Comparison of ENCODE assay signal across 8 cellular contexts in the genomic region with DNA sequence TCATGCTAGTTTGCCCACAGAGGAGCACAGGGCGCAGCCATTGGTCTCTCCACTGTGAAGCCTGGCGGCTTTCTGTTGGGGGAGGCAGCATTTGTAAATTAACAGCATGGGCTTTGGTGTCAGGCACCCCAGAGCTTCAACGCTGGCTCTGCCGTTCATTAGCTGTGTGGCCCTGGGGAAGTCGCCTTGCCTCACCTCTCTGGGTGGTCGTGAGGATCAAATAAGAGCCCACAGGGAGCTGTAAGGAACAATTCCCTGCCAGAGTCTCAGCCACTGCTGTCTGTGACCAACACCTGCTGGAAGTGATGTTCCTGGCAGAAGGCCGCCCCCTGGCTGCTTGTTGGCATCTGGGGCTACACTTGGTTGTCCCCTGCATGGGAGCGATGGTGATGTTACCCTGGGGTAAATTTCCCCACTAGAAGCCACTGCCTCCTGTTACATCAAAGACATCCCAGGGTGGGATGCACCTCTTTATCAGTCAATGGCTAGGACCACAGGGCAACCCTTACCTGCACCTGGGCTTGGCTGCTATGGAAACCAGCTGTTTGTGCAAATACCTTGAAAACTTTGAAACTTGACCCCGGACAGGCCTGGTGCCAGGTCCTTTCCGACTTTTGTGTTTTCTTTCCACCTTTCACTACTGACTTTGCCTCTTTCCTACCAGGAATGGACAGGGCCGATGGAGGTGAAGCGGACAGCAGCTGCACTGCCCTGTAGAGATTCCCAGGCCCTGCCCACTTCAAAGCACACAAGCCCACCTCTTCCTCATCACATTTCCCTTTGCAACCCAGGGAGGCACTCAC. TPM values are rescaled to one million over a fixed set of nuclear protein-coding genes. Genes with fewer than 3 reads are reported as not detected.
DNase-seq lines count a peak whose midpoint lies in the region; ATAC-seq and TF ChIP-seq lines count a peak whose summit lies in the region.

No MANE protein-coding gene starts in this region.

- no peak overlapping the region for H3K4ac ChIP-seq in mesenchymal stem cell (ENCODE audit: low read depth in 1 of 2, low read length in 2 of 2)

- WGBS in mesenchymal stem cell, result 76% methylated on average over 12 of the region's 12 CpGs

- H3K4me1 Mint-ChIP-seq in brain, result peaks cover 19% of the 10 kb centered on the region

- TF ChIP-seq CTCF in AG10803 (conservative IDR thresholded peaks at IDR 0.05; ENCODE audit: low read length) (peak; percentile 12; the same call in 1 of the 2 replicates), brain (conservative IDR thresholded peaks at IDR 0.05) (peak; percentile 24 to 55)

- H3K27ac Mint-ChIP-seq in brain, result peak overlapping the region in 3 of 5 experiments; percentile 68 to 91 (median 79)

- no peak overlapping the region for H3K14ac ChIP-seq in mesenchymal stem cell (ENCODE audit: low read length in 2 of 2)

- peaks cover 14% of the 10 kb centered on the region for H3K36me3 Mint-ChIP-seq in brain

- no peak overlapping the region for H3K23ac ChIP-seq in mesenchymal stem cell (ENCODE audit: low read length in 2 of 2)

- no peak overlapping the region for H2AK5ac ChIP-seq in mesenchymal stem cell (ENCODE audit: low read length, severe bottlenecking)

- H3K9me3 ChIP-seq in mesenchymal stem cell (ENCODE audit: control insufficient read depth, low read length), result no peaks in the 10 kb centered on the region

- H3K9me3 Mint-ChIP-seq in brain, result peaks cover 0 to 3% (median 0%) of the 10 kb centered on the region in 5 experiments

- DNase-seq in AG10803 (ENCODE audit: low read depth), result no peak
- peak; percentile 56 for DNase-seq in NCI-H82 (lab: John Stamatoyannopoulos, UW)
- DNase-seq in mesenchymal stem cell, result no peak

- ATAC-seq in GM19035 (IDR thresholded peaks at IDR 0.05; ENCODE audit: unreplicated experiment), result peak; percentile 44
- no peak for ATAC-seq in HG03469 (IDR thresholded peaks at IDR 0.05; ENCODE audit: unreplicated experiment)
- no peak for ATAC-seq in HG02870 (IDR thresholded peaks at IDR 0.05; ENCODE audit: unreplicated experiment)
- no peak for ATAC-seq in HG03175 (IDR thresholded peaks at IDR 0.05; ENCODE audit: unreplicated experiment)

- H3K4me3 Mint-ChIP-seq in brain, result no peak overlapping the region

- H3K9ac ChIP-seq in mesenchymal stem cell (ENCODE audit: low read length), result no peak overlapping the region

- no peak overlapping the region for H2BK5ac ChIP-seq in mesenchymal stem cell (ENCODE audit: low read depth, low read length, poor library complexity, severe bottlenecking)

- H3K27me3 Mint-ChIP-seq in brain, result peaks cover 2% of the 10 kb centered on the region

- H3K4me3 ChIP-seq in AG10803 (ENCODE audit: low read length), result no peak overlapping the region
- no peak overlapping the region for H3K4me3 ChIP-seq in mesenchymal stem cell (ENCODE audit: insufficient read depth in 1 of 2, low read depth in 1 of 2, low read length in 2 of 2)

- H2AFZ ChIP-seq in mesenchymal stem cell (ENCODE audit: low read depth, low read length), result no peak overlapping the region

- no peak overlapping the region for H2BK15ac ChIP-seq in mesenchymal stem cell (ENCODE audit: low read depth, poor library complexity, severe bottlenecking)

- no peak overlapping the region for H3K18ac ChIP-seq in mesenchymal stem cell (ENCODE audit: low read depth in 1 of 2, low read length in 2 of 2)

- no peak overlapping the region for H3K4me2 ChIP-seq in mesenchymal stem cell (ENCODE audit: low read length, poor library complexity, severe bottlenecking)

- H3K27ac ChIP-seq in mesenchymal stem cell (ENCODE audit: low read length, poor library complexity, severe bottlenecking), result no peak overlapping the region

- peaks cover 12% of the 10 kb centered on the region for H3K4me1 ChIP-seq in mesenchymal stem cell (ENCODE audit: control insufficient read depth, insufficient read depth, low read depth, low read length)

- peaks cover 4% of the 10 kb centered on the region for H3K79me1 ChIP-seq in mesenchymal stem cell (replicated peaks; ENCODE audit: low read length, poor library complexity, severe bottlenecking)

- H3K27me3 ChIP-seq in mesenchymal stem cell (ENCODE audit: control insufficient read depth in 1 of 2, insufficient read depth in 1 of 2, low read length in 2 of 2), result no peaks in the 10 kb centered on the region

- no peak overlapping the region for H2BK120ac ChIP-seq in mesenchymal stem cell (ENCODE audit: low read depth, low read length)

- H4K8ac ChIP-seq in mesenchymal stem cell (ENCODE audit: low read length), result peak overlapping the region; percentile 32

- H4K91ac ChIP-seq in mesenchymal stem cell (ENCODE audit: low read length), result no peak overlapping the region

- peak overlapping the region in 1 of 2 experiments; percentile 4 for H2BK12ac ChIP-seq in mesenchymal stem cell (ENCODE audit: low read length in 2 of 2)

- peaks cover 26 to 46% of the 10 kb centered on the region in 2 experiments for H3K36me3 ChIP-seq in mesenchymal stem cell (ENCODE audit: control insufficient read depth in 1 of 2, insufficient read depth in 2 of 2, low read depth in 1 of 2, low read length in 2 of 2)

RNA-seq across cellular contexts. Expression of gene DNASE1L3, which starts 36.9 kb away (rescaled TPM):
- 0.80 TPM for polyA plus RNA-seq in brain (ENCODE audit: insufficient read depth, low read depth, low replicate concordance)
- polyA plus RNA-seq in mesenchymal stem cell (2013, experiment 1 of 2), result not detected
- polyA plus RNA-seq in mesenchymal stem cell (2013, experiment 2 of 2), result not detected
